Comparison of ENCODE assay signal across 8 cellular contexts in genomic region chr19:12945479-12946091, GRCh38. TPM values are rescaled to one million over a fixed set of nuclear protein-coding genes. Genes with fewer than 3 reads are reported as not detected.
DNase-seq lines count a peak whose midpoint lies in the region; ATAC-seq, FAIRE-seq and TF ChIP-seq lines count a peak whose summit lies in the region.

Gene RAD23A (plus strand): TSS chr19:12945862. CDS start chr19:12945949, 87 bp downstream.

- peak; percentile 27 for FAIRE-seq in H54 (lab: Jason Lieb, UNC)

- H3K4me1 ChIP-seq in Loucy (ENCODE audit: insufficient read depth, low read length, poor library complexity, severe bottlenecking): peaks cover 56% of the 10 kb centered on the region

- H3K27me3 ChIP-seq in Loucy (ENCODE audit: insufficient read depth, low read length, poor library complexity, severe bottlenecking): no peaks in the 10 kb centered on the region

- TF ChIP-seq CTCF in Loucy (conservative IDR thresholded peaks at IDR 0.05; ENCODE audit: low read length) (no peak), fibroblast of mammary gland (conservative IDR thresholded peaks at IDR 0.05; ENCODE audit: control insufficient read depth, insufficient read depth, low read depth, low read length) (no peak), natural killer cell (IDR thresholded peaks at IDR 0.05) (no peak)

- peaks cover 94% of the 10 kb centered on the region for H3K36me3 Mint-ChIP-seq in activated T-helper 2 cell treated with anti-CD3 and anti-CD28 coated beads, Interferon-gamma antibody, Interleukin-2, Interleukin-4, amounts not matched to agents 10 μg/mL and 5 μg/mL and 100 μg/mL, durations not matched to agents 14 hours and 24 hours and 36 hours (ENCODE audit: low read depth)
- no peaks in the 10 kb centered on the region for H3K36me3 Mint-ChIP-seq in natural killer cell

- no peaks in the 10 kb centered on the region for H3K9me2 ChIP-seq in Loucy (replicated peaks; ENCODE audit: low read depth, low read length)

- H2AFZ ChIP-seq in Loucy (ENCODE audit: low read length): no peak within 1 kb of the TSS; the same call in 1 of the 2 replicates

- H3K4me3 Mint-ChIP-seq in activated T-helper 2 cell treated with anti-CD3 and anti-CD28 coated beads, Interferon-gamma antibody, Interleukin-2, Interleukin-4, amounts not matched to agents 10 μg/mL and 5 μg/mL and 100 μg/mL, durations not matched to agents 14 hours and 24 hours and 36 hours (ENCODE audit: low read depth): peak within 1 kb of the TSS; percentile 88
- peak within 1 kb of the TSS; percentile 97 for H3K4me3 Mint-ChIP-seq in natural killer cell

- H3K4me2 ChIP-seq in Loucy (ENCODE audit: low read depth, low read length, poor library complexity, severe bottlenecking): peak within 1 kb of the TSS; percentile 99

- peak within 1 kb of the TSS; percentile 95 for H3K27ac Mint-ChIP-seq in activated T-helper 2 cell treated with anti-CD3 and anti-CD28 coated beads, Interferon-gamma antibody, Interleukin-2, Interleukin-4, amounts not matched to agents 10 μg/mL and 5 μg/mL and 100 μg/mL, durations not matched to agents 14 hours and 24 hours and 36 hours
- H3K27ac Mint-ChIP-seq in natural killer cell: peak within 1 kb of the TSS; percentile 94

- peaks cover 71% of the 10 kb centered on the region for H3K36me3 ChIP-seq in Loucy (ENCODE audit: insufficient read depth, low read length)

- no peaks in the 10 kb centered on the region for H3K27me3 Mint-ChIP-seq in activated T-helper 2 cell treated with anti-CD3 and anti-CD28 coated beads, Interferon-gamma antibody, Interleukin-2, Interleukin-4, amounts not matched to agents 10 μg/mL and 5 μg/mL and 100 μg/mL, durations not matched to agents 14 hours and 24 hours and 36 hours (ENCODE audit: low read depth)
- no peaks in the 10 kb centered on the region for H3K27me3 Mint-ChIP-seq in natural killer cell (ENCODE audit: low read depth in 2 of 2)

- ATAC-seq in natural killer cell: peak; percentile 88 to 95 (median 88)

- peaks cover 36% of the 10 kb centered on the region for H3K4me1 Mint-ChIP-seq in activated T-helper 2 cell treated with anti-CD3 and anti-CD28 coated beads, Interferon-gamma antibody, Interleukin-2, Interleukin-4, amounts not matched to agents 10 μg/mL and 5 μg/mL and 100 μg/mL, durations not matched to agents 14 hours and 24 hours and 36 hours (ENCODE audit: low read depth)
- H3K4me1 Mint-ChIP-seq in natural killer cell: peaks cover 30 to 35% of the 10 kb centered on the region in 2 donors

- H3K79me2 ChIP-seq in Loucy (ENCODE audit: insufficient read depth, low read length): peaks cover 93% of the 10 kb centered on the region

- H4K20me1 ChIP-seq in Loucy (ENCODE audit: insufficient read depth, low read length, poor library complexity, severe bottlenecking): peaks cover 86% of the 10 kb centered on the region

- intact Hi-C loops in activated T-helper 2 cell treated with anti-CD3 and anti-CD28 coated beads, Interferon-gamma antibody, Interleukin-2, Interleukin-4, amounts not matched to agents 10 μg/mL and 5 μg/mL and 100 μg/mL, durations not matched to agents 14 hours and 24 hours and 36 hours (cut with micrococcal nuclease): loop anchor here (1.0 kb wide), 2 partner anchors 11 to 12 kb away; partner anchors contain the start of gene FARSA
- intact Hi-C loops in natural killer cell (cut with micrococcal nuclease): no loop called here

- H3K4me3 ChIP-seq in Loucy (ENCODE audit: low read length, poor library complexity, severe bottlenecking) (peak within 1 kb of the TSS; percentile 96), fibroblast of mammary gland (ENCODE audit: control insufficient read depth, low read depth, low read length) (peak within 1 kb of the TSS; percentile 89)

- H3F3A ChIP-seq in Loucy (ENCODE audit: low read depth): peaks cover 26% of the 10 kb centered on the region

- peak within 1 kb of the TSS; percentile 100 for H3K9ac ChIP-seq in Loucy (ENCODE audit: low read depth, low read length, poor library complexity, severe bottlenecking)

- H3K9me3 ChIP-seq in Loucy (ENCODE audit: insufficient read depth, low read depth, low read length): no peaks in the 10 kb centered on the region

- DNase-seq in ELF-1 (ENCODE audit: low read depth, low spot score): peak; percentile 99
- peak; percentile 81 for DNase-seq in H54 (ENCODE audit: insufficient read length, low spot score)
- DNase-seq in activated T-helper 2 cell treated with anti-CD3 and anti-CD28 coated beads, Interferon-gamma antibody, Interleukin-2, Interleukin-4, amounts not matched to agents 10 μg/mL and 5 μg/mL and 100 μg/mL, durations not matched to agents 14 hours and 24 hours and 36 hours (ENCODE audit: low spot score): peak; percentile 97
- peak; percentile 98 for DNase-seq in fibroblast of mammary gland (ENCODE audit: low read depth)
- peak; percentile 99 for DNase-seq in natural killer cell
- DNase-seq in stimulated activated naive CD4-positive, alpha-beta T cell (lab: John Stamatoyannopoulos, UW): peak; percentile 92 to 97 (median 95)

- TF ChIP-seq POLR2A in H54 (IDR thresholded peaks at IDR 0.05; ENCODE audit: low read depth, low read length) (peak; percentile 88), Raji (IDR thresholded peaks at IDR 0.05; ENCODE audit: insufficient read depth, low read depth, low read length) (peak; percentile 95)

- H3K9me3 Mint-ChIP-seq in activated T-helper 2 cell treated with anti-CD3 and anti-CD28 coated beads, Interferon-gamma antibody, Interleukin-2, Interleukin-4, amounts not matched to agents 10 μg/mL and 5 μg/mL and 100 μg/mL, durations not matched to agents 14 hours and 24 hours and 36 hours: no peaks in the 10 kb centered on the region
- H3K9me3 Mint-ChIP-seq in natural killer cell: no peaks in the 10 kb centered on the region

RNA-seq across cellular contexts. Expression of gene RAD23A, which starts in this region (rescaled TPM):
- total RNA-seq in activated T-helper 2 cell treated with anti-CD3 and anti-CD28 coated beads, Interferon-gamma antibody, Interleukin-2, Interleukin-4, amounts not matched to agents 10 μg/mL and 5 μg/mL and 100 μg/mL, durations not matched to agents 14 hours and 24 hours and 36 hours: 189 and 196 TPM in 2 replicates
- total RNA-seq in natural killer cell: 10 to 100 TPM; 79.2 to 81.2 (median 80.3) TPM

Comparison
In these comparisons a context has a peak if more than half of its experiments do, and no peak if none do; other contexts are left out.
1. Peak in every context shown above with its lines: DNase-seq, ATAC-seq and H3K4me3 ChIP-seq.